3 cellular contexts compared by ENCODE assay signal in the genomic region with DNA sequence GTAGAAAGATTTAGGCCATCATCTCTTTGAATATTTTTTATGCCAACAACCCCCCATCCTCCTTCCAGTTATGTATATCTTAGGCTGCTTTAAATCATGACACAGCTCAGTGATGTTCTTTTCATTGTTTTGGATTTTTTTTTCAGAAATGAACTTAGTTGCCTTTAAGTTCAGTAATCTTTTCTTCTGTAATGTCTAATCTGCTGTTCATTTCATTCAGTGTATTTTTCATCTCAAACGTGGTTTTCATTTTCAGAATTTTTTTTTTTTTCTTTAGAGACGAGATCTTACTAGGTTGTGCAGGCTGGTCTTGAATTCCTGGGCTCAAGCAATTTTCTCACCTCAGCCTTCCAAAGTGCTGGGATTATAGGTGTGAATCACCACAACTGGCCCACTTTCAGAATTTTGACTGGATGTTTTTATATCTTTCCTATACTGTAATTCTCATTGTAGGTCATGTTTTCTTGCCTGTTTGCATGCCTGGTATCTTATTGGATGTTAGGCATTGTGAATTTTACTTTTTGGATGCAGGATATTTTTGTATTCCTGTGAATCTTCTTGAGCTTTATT.
TF ChIP-seq lines count a peak whose summit lies in the region.

No MANE protein-coding gene starts in this region.

TF ChIP-seq in SK-N-SH treated with all-trans-retinoic acid at 6 μM for 48 hours, 23 proteins besides CTCF, POLR2A, EP300 and RAD21:
- TF ChIP-seq ZFP30 (CRISPR knock-in tag; IDR thresholded peaks at IDR 0.05), result peak; percentile 73
- no peak for TF ChIP-seq TOX (CRISPR knock-in tag; IDR thresholded peaks at IDR 0.05; ENCODE audit: borderline replicate concordance)
TF ChIP-seq in SK-N-SH treated with all-trans-retinoic acid at 6 μM for 48 hours: peak in this region for 1.

TF ChIP-seq in SK-N-SH, 30 proteins besides CTCF, POLR2A, EP300 and RAD21:
- TF ChIP-seq FOSL2 (IDR thresholded peaks at IDR 0.05; ENCODE audit: borderline replicate concordance, low read depth) (no peak), RCOR1 (IDR thresholded peaks at IDR 0.05; ENCODE audit: low read length) (no peak), POLR2AphosphoS5 (IDR thresholded peaks at IDR 0.05; ENCODE audit: low read depth, low read length) (no peak), MEF2A (IDR thresholded peaks at IDR 0.05; ENCODE audit: borderline replicate concordance, low read depth) (no peak), NFIC (IDR thresholded peaks at IDR 0.05; ENCODE audit: borderline replicate concordance) (no peak)
- TF ChIP-seq, protein P1, sequence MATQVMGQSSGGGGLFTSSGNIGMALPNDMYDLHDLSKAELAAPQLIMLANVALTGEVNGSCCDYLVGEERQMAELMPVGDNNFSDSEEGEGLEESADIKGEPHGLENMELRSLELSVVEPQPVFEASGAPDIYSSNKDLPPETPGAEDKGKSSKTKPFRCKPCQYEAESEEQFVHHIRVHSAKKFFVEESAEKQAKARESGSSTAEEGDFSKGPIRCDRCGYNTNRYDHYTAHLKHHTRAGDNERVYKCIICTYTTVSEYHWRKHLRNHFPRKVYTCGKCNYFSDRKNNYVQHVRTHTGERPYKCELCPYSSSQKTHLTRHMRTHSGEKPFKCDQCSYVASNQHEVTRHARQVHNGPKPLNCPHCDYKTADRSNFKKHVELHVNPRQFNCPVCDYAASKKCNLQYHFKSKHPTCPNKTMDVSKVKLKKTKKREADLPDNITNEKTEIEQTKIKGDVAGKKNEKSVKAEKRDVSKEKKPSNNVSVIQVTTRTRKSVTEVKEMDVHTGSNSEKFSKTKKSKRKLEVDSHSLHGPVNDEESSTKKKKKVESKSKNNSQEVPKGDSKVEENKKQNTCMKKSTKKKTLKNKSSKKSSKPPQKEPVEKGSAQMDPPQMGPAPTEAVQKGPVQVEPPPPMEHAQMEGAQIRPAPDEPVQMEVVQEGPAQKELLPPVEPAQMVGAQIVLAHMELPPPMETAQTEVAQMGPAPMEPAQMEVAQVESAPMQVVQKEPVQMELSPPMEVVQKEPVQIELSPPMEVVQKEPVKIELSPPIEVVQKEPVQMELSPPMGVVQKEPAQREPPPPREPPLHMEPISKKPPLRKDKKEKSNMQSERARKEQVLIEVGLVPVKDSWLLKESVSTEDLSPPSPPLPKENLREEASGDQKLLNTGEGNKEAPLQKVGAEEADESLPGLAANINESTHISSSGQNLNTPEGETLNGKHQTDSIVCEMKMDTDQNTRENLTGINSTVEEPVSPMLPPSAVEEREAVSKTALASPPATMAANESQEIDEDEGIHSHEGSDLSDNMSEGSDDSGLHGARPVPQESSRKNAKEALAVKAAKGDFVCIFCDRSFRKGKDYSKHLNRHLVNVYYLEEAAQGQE (IDR thresholded peaks at IDR 0.05; ENCODE audit: low read depth, low read length), result no peak
- TF ChIP-seq, protein P2, sequence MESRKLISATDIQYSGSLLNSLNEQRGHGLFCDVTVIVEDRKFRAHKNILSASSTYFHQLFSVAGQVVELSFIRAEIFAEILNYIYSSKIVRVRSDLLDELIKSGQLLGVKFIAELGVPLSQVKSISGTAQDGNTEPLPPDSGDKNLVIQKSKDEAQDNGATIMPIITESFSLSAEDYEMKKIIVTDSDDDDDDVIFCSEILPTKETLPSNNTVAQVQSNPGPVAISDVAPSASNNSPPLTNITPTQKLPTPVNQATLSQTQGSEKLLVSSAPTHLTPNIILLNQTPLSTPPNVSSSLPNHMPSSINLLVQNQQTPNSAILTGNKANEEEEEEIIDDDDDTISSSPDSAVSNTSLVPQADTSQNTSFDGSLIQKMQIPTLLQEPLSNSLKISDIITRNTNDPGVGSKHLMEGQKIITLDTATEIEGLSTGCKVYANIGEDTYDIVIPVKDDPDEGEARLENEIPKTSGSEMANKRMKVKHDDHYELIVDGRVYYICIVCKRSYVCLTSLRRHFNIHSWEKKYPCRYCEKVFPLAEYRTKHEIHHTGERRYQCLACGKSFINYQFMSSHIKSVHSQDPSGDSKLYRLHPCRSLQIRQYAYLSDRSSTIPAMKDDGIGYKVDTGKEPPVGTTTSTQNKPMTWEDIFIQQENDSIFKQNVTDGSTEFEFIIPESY (IDR thresholded peaks at IDR 0.05; ENCODE audit: borderline replicate concordance, low read depth), result no peak

TF ChIP-seq in GM12878, 131 proteins besides CTCF, POLR2A, EP300 and RAD21:
- TF ChIP-seq EZH2 (IDR thresholded peaks at IDR 0.05; ENCODE audit: borderline replicate concordance, control insufficient read depth, low read depth, low read length) (no peak), ZSCAN29 (IDR thresholded peaks at IDR 0.05) (no peak)
